In genomic region chr6:42791706-42792320, GRCh38 we compare ENCODE assay signal across 10 cellular contexts. TPM values are rescaled to one million over a fixed set of nuclear protein-coding genes. Genes with fewer than 3 reads are reported as not detected.
DNase-seq lines count a peak whose midpoint lies in the region; ATAC-seq and TF ChIP-seq lines count a peak whose summit lies in the region.
"Had no signal": no experiment of that assay in that cellular context is flagged by ENCODE, and none has a peak within 500 bp of the region (broad histone marks: within the 10 kb centered on the region; RNA-seq: fewer than 3 reads in every experiment).

No MANE protein-coding gene starts in this region.

- peak overlapping the region in 1 of 2 donors; percentile 93 for H3K27ac Mint-ChIP-seq in effector memory CD8-positive, alpha-beta T cell

- DNase-seq in ELR (ENCODE audit: low read depth) (peak; percentile 29), NCI-H345 (lab: John Stamatoyannopoulos, UW) (peak; percentile 86), omental fat pad (ENCODE audit: low spot score) (no peak), SW480 (ENCODE audit: low spot score) (no peak), NCI-H2171 treated with DMSO at 0.1 percent for 48 hours (lab: John Stamatoyannopoulos, UW) (no peak)
- no peak for DNase-seq in effector memory CD8-positive, alpha-beta T cell
- no peak for DNase-seq in activated CD4-positive, alpha-beta T cell treated with anti-CD3 and anti-CD28 coated beads, Interleukin-2, amount 50 U/mL, for 1 hour
- DNase-seq: DND-41; MG63; stimulated activated naive CD4-positive, alpha-beta T cell treated with Interleukin-2 at 50 U/mL for 16 hours had no signal

- H3K4me1 Mint-ChIP-seq in effector memory CD8-positive, alpha-beta T cell (ENCODE audit: low read depth in 2 of 2) = peaks cover 25 to 42% of the 10 kb centered on the region in 2 donors

- H3K36me3 Mint-ChIP-seq in effector memory CD8-positive, alpha-beta T cell (ENCODE audit: insufficient read depth) = peaks cover 19% of the 10 kb centered on the region

- no peaks in the 10 kb centered on the region for H3K9me3 Mint-ChIP-seq in effector memory CD8-positive, alpha-beta T cell

- H3K4me3 Mint-ChIP-seq in effector memory CD8-positive, alpha-beta T cell = no peak overlapping the region

- no peaks in the 10 kb centered on the region for H3K27me3 Mint-ChIP-seq in effector memory CD8-positive, alpha-beta T cell

- TF ChIP-seq CTCF in omental fat pad (IDR thresholded peaks at IDR 0.05) = no peak

- ATAC-seq in effector memory CD8-positive, alpha-beta T cell (replicated peaks) = peak; percentile 47
- peak; percentile 57 for ATAC-seq in omental fat pad (ENCODE audit: low FRiP score)

RNA-seq across cellular contexts. Expression of gene BICRAL, which starts 10.0 kb away (rescaled TPM):
- 10 to 100 TPM in 3 of 4 donors, 1 to 10 TPM in 1; 7.6 to 18.8 (median 12.9) TPM for total RNA-seq in omental fat pad

RNA-seq across cellular contexts. Expression of gene TBCC, which starts 45.9 kb away (rescaled TPM):
- 10 to 100 TPM; 16.4 to 30.7 (median 22.0) TPM for total RNA-seq in omental fat pad

Comparison
In these comparisons a context has a peak if more than half of its experiments do, and no peak if none do; other contexts are left out.
1. DNase-seq: peak in ELR (single experiment) and NCI-H345 (single experiment); none in effector memory CD8-positive, alpha-beta T cell (0 of 3), omental fat pad (single experiment), SW480 (single experiment), activated CD4-positive, alpha-beta T cell treated with anti-CD3 and anti-CD28 coated beads, Interleukin-2, amount 50 U/mL, for 1 hour (single experiment) and NCI-H2171 treated with DMSO at 0.1 percent for 48 hours (single experiment).